In the genomic region with DNA sequence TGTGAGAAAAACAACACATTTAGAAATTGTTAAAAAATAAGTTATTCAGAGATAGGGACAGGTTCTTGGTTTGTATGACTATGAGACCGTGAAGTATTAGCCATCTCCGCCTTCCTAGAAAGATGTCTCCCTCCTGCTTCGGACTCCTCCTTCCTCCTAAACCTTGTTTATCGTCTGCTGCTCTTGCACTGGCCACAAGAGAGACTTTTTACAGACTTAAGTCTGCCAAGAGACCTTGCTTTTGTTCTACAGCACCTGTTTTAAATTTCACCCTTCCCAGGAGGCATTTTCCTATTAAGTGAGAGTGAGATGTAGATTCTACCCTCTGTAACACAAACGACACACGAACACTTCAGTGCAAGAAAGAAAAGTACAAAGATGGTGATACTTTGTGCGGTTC, we compare ENCODE assay signal across 1 cellular context.
TF ChIP-seq lines count a peak whose summit lies in the region.

No MANE protein-coding gene starts in this region.

TF ChIP-seq in A549, 52 proteins besides CTCF, POLR2A, EP300 and RAD21:
- TF ChIP-seq CBX2 (IDR thresholded peaks at IDR 0.05; ENCODE audit: borderline replicate concordance, low read depth) (no peak), PBX3 (IDR thresholded peaks at IDR 0.05) (no peak)
